21 cellular contexts compared by ENCODE assay signal in genomic region chr4:43882470-43882869, GRCh38.
"Had no signal": no experiment of that assay in that cellular context is flagged by ENCODE, and none has a peak within 500 bp of the region (broad histone marks: within the 10 kb centered on the region; RNA-seq: fewer than 3 reads in every experiment).

No MANE protein-coding gene starts in this region.

- DNase-seq: activated CD4-positive, alpha-beta T cell treated with anti-CD3 and anti-CD28 coated beads for 1 hour; activated CD4-positive, alpha-beta T cell treated with anti-CD3 and anti-CD28 coated beads, Interleukin-2, amount 50 U/mL, for 1 hour; activated CD8-positive, alpha-beta T cell treated with anti-CD3 and anti-CD28 coated beads, Interleukin-2, amount 10 ng/mL, durations not matched to agents 7 days and 5 days; activated gamma-delta T cell treated with Interleukin-2 at 50 U/mL for 16 hours; activated T-cell treated with anti-CD3 and anti-CD28 coated beads, Interleukin-2, amount 50 U/mL, for 1 hour; brain microvascular endothelial cell; caudate nucleus; effector CD4-positive, alpha-beta T cell; foreskin fibroblast; heart right ventricle; islet precursor cell; left cardiac atrium; pancreas; right cardiac atrium; stimulated activated CD4-positive, alpha-beta T cell treated with anti-CD3 and anti-CD28 coated beads, Interleukin-1b, Interleukin-23, amount 100 ng/mL, for 48 hours; stimulated activated naive CD8-positive, alpha-beta T cell treated with anti-CD3 and anti-CD28 coated beads, Interleukin-15, amount 100 ng/mL, for 72 hours had no signal

- H3K9me3 ChIP-seq: ascending aorta, pancreas, tibial nerve had no signal

- FAIRE-seq: pancreas had no signal

- ATAC-seq: activated CD8-positive, alpha-beta T cell treated with anti-CD3 and anti-CD28 coated beads, Interleukin-2, amount 10 ng/mL, durations not matched to agents 7 days and 5 days; activated naive CD4-positive, alpha-beta T cell treated with anti-CD3 and anti-CD28 coated beads, Interleukin-2, amount 50 U/mL, for 72 hours; heart right ventricle; left cardiac atrium; natural killer cell treated with Interleukin-12 subunit alpha and Interleukin-12 subunit beta and Interleukin-15 and Interleukin-18, amount 100 ng/mL, for 72 hours; pancreas; right cardiac atrium; stimulated activated effector memory CD8-positive, alpha-beta T cell treated with anti-CD3 and anti-CD28 coated beads, Interleukin-12 subunit alpha, Interleukin-12 subunit beta, amount 100 ng/mL, for 72 hours; stimulated activated naive CD8-positive, alpha-beta T cell treated with anti-CD3 and anti-CD28 coated beads, Interleukin-15, amount 100 ng/mL, for 72 hours had no signal

- H3K27me3 ChIP-seq: ascending aorta, brain microvascular endothelial cell, heart right ventricle, pancreas, tibial nerve had no signal

- H3K36me3 ChIP-seq: ascending aorta, brain microvascular endothelial cell, heart right ventricle, pancreas, tibial nerve had no signal

- H3K4me3 ChIP-seq: ascending aorta, heart right ventricle, pancreas, tibial nerve had no signal

- H3K4me1 ChIP-seq: ascending aorta, heart right ventricle, pancreas, tibial nerve had no signal

- H3K27ac ChIP-seq: ascending aorta, brain microvascular endothelial cell, heart right ventricle, pancreas, tibial nerve had no signal
